Comparison of ENCODE assay signal across 1 cellular context in genomic region chr10:102055647-102056419, GRCh38.
TF ChIP-seq lines count a peak whose summit lies in the region.

TSS of gene ARMH3 (minus strand) at chr10:102056173. CDS start at chr10:102040114, 16,059 bp downstream.

TF ChIP-seq in K562, 482 proteins besides CTCF, POLR2A, EP300 and RAD21 (continued from another document and continues in another):
- TF ChIP-seq POLR2B (IDR thresholded peaks at IDR 0.05; ENCODE audit: low read depth, partially characterized antibody) (peak; percentile 47), NR3C1 (CRISPR knock-in tag; IDR thresholded peaks at IDR 0.05) (0 out of 2 replicates have a peak, but pooled peaks have one; percentile 66), VEZF1 (CRISPR knock-in tag; IDR thresholded peaks at IDR 0.05) (peak; percentile 74), TBP (optimal IDR thresholded peaks at IDR 0.05; ENCODE audit: low read depth, low read length) (no peak), ZNF764 (CRISPR knock-in tag; IDR thresholded peaks at IDR 0.05; ENCODE audit: low read depth) (no peak), RB1 (IDR thresholded peaks at IDR 0.05; ENCODE audit: low read depth) (peak; percentile 91), ZNF3 (CRISPR knock-in tag; IDR thresholded peaks at IDR 0.05) (no peak), ZBTB34 (CRISPR knock-in tag; IDR thresholded peaks at IDR 0.05) (no peak), ETV6 (IDR thresholded peaks at IDR 0.05; ENCODE audit: borderline replicate concordance in 1 of 2, low read depth in 2 of 2, low read length in 1 of 2) (no peak), ETV6 (CRISPR knock-in tag; IDR thresholded peaks at IDR 0.05; ENCODE audit: borderline replicate concordance) (no peak; the same call in 1 of the 2 replicates), FOS (IDR thresholded peaks at IDR 0.05; ENCODE audit: extremely low read depth, insufficient read length) (no peak), MEF2D (tag; conservative IDR thresholded peaks at IDR 0.05; ENCODE audit: low read depth) (no peak), KLF1 (tag; IDR thresholded peaks at IDR 0.05) (0 out of 2 replicates have a peak, but pooled peaks have one; percentile 19), ZNF143 (CRISPR knock-in tag; IDR thresholded peaks at IDR 0.05) (peak; percentile 92), ZNF263 (CRISPR knock-in tag; IDR thresholded peaks at IDR 0.05; ENCODE audit: borderline replicate concordance) (peak; percentile 94), LARP7 (IDR thresholded peaks at IDR 0.05) (no peak), POU5F1 (IDR thresholded peaks at IDR 0.05; ENCODE audit: borderline replicate concordance, low read depth, low read length, partially characterized antibody) (no peak), POLR3G (IDR thresholded peaks at IDR 0.05; ENCODE audit: extremely low read depth, insufficient read length, insufficient replicate concordance) (no peak), MAFK (IDR thresholded peaks at IDR 0.05; ENCODE audit: low read length) (no peak), MAX (CRISPR knock-in tag; IDR thresholded peaks at IDR 0.05) (peak; percentile 46; the same call in 1 of the 2 replicates), RBM17 (IDR thresholded peaks at IDR 0.05; ENCODE audit: borderline replicate concordance, low read depth, low read length) (no peak), GTF2A2 (tag; IDR thresholded peaks at IDR 0.05) (no peak), CREB1 (IDR thresholded peaks at IDR 0.05) (peak; percentile 64; the same call in 1 of the 2 replicates), CREB1 (CRISPR knock-in tag; IDR thresholded peaks at IDR 0.05) (peak; percentile 73), CTBP1 (IDR thresholded peaks at IDR 0.05; ENCODE audit: borderline replicate concordance) (peak; percentile 88), HDAC8 (tag; IDR thresholded peaks at IDR 0.05) (peak; percentile 43; the same call in 1 of the 2 replicates), ZBTB8A (IDR thresholded peaks at IDR 0.05; ENCODE audit: partially characterized antibody) (no peak), FOXP1 (CRISPR knock-in tag; IDR thresholded peaks at IDR 0.05) (peak; percentile 40; the same call in 1 of the 2 replicates), TEAD4 (IDR thresholded peaks at IDR 0.05; ENCODE audit: low read length) (no peak), TEAD4 (CRISPR knock-in tag; IDR thresholded peaks at IDR 0.05; ENCODE audit: borderline replicate concordance) (0 out of 2 replicates have a peak, but pooled peaks have one; percentile 52), GABPA (tag; conservative IDR thresholded peaks at IDR 0.05; ENCODE audit: low read depth) (peak; percentile 73), HOMEZ (CRISPR knock-in tag; IDR thresholded peaks at IDR 0.05) (no peak), RBBP5 (IDR thresholded peaks at IDR 0.05; ENCODE audit: borderline replicate concordance, insufficient read depth, low read length, poor library complexity, severe bottlenecking) (peak; percentile 85), FOXP4 (CRISPR knock-in tag; IDR thresholded peaks at IDR 0.05; ENCODE audit: borderline replicate concordance) (peak; percentile 47; the same call in 1 of the 2 replicates), SREBF1 (IDR thresholded peaks at IDR 0.05; ENCODE audit: borderline replicate concordance, low read depth, low read length) (no peak), MTA3 (IDR thresholded peaks at IDR 0.05; ENCODE audit: borderline replicate concordance) (peak; percentile 77; the same call in 1 of the 2 replicates), PHB (CRISPR knock-in tag; IDR thresholded peaks at IDR 0.05) (no peak), AFF4 (CRISPR knock-in tag; IDR thresholded peaks at IDR 0.05) (peak; percentile 71; the same call in 1 of the 2 replicates), SP1 (CRISPR knock-in tag; IDR thresholded peaks at IDR 0.05) (peak; percentile 85), BMI1 (IDR thresholded peaks at IDR 0.05; ENCODE audit: low read length) (no peak), MAFF (IDR thresholded peaks at IDR 0.05; ENCODE audit: low read length) (0 out of 2 replicates have a peak, but pooled peaks have one; percentile 2), GMEB1 (CRISPR knock-in tag; IDR thresholded peaks at IDR 0.05) (peak; percentile 58; the same call in 1 of the 2 replicates), NRF1 (conservative IDR thresholded peaks at IDR 0.05 in 1 of 2, IDR thresholded peaks at IDR 0.05 in 1 of 2) (peak; percentile 75 to 81), NEUROD1 (IDR thresholded peaks at IDR 0.05; ENCODE audit: borderline replicate concordance, low read depth, low read length, partially characterized antibody) (peak; percentile 85), ATF7 (IDR thresholded peaks at IDR 0.05) (peak; percentile 82), ARID3A (IDR thresholded peaks at IDR 0.05; ENCODE audit: borderline replicate concordance, low read depth, low read length) (peak; percentile 66; the same call in 1 of the 2 replicates), ESRRA (IDR thresholded peaks at IDR 0.05; ENCODE audit: borderline replicate concordance, low read depth) (peak; percentile 40; the same call in 1 of the 2 replicates)
- TF ChIP-seq, protein P1, sequence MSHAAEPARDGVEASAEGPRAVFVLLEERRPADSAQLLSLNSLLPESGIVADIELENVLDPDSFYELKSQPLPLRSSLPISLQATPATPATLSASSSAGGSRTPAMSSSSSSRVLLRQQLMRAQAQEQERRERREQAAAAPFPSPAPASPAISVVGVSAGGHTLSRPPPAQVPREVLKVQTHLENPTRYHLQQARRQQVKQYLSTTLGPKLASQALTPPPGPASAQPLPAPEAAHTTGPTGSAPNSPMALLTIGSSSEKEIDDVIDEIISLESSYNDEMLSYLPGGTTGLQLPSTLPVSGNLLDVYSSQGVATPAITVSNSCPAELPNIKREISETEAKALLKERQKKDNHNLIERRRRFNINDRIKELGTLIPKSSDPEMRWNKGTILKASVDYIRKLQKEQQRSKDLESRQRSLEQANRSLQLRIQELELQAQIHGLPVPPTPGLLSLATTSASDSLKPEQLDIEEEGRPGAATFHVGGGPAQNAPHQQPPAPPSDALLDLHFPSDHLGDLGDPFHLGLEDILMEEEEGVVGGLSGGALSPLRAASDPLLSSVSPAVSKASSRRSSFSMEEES (CRISPR knock-in tag; IDR thresholded peaks at IDR 0.05), result no peak
- TF ChIP-seq, protein P2, sequence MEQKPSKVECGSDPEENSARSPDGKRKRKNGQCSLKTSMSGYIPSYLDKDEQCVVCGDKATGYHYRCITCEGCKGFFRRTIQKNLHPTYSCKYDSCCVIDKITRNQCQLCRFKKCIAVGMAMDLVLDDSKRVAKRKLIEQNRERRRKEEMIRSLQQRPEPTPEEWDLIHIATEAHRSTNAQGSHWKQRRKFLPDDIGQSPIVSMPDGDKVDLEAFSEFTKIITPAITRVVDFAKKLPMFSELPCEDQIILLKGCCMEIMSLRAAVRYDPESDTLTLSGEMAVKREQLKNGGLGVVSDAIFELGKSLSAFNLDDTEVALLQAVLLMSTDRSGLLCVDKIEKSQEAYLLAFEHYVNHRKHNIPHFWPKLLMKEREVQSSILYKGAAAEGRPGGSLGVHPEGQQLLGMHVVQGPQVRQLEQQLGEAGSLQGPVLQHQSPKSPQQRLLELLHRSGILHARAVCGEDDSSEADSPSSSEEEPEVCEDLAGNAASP (IDR thresholded peaks at IDR 0.05), result no peak
